Comparison of ENCODE assay signal across 8 cellular contexts in the genomic region with DNA sequence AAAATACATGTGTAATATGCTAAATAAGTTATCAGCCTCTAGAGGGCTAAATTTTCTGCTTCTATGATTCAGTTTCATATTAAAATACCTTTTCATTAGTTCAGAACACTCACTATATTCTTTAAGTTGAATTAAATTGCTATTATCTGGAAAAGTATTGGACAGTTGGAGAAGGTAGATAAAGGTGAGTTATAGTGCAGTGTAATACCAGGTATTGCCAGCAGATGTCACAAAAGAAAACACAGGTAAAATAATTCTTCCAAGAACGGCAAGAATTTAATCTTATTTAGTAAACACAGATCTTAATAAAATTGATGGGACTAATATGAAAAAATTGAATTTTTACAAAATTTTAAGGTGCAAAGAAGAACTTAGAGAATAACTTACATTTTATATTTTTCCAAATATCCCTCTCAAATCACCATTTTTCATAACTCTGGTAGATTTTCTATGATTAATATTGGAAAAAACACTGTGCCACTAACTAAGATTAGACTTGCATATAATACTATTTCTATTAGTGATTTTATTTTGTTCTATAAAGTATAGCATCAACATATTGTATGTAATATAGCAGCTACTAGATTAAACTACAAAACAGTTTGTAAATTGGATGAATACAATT. TPM values are rescaled to one million over a fixed set of nuclear protein-coding genes. Genes with fewer than 3 reads are reported as not detected.
DNase-seq lines count a peak whose midpoint lies in the region; ATAC-seq, FAIRE-seq and TF ChIP-seq lines count a peak whose summit lies in the region.

No MANE protein-coding gene starts in this region.

- no peak for FAIRE-seq in urothelium cell line (lab: Jason Lieb, UNC)

- peaks cover 0 to 41% (median 9%) of the 10 kb centered on the region in 9 donors for H3K27me3 ChIP-seq in heart left ventricle

- H3K4me3 ChIP-seq in heart left ventricle: no peak overlapping the region
- H3K4me3 ChIP-seq in fibroblast of the aortic adventitia (ENCODE audit: low read depth, low read length): no peak overlapping the region

- intact Hi-C loops in heart left ventricle (cut with DNase I): loop anchor here in 8 of 10 donors (2.0 to 10.0 kb wide), 7 partner anchors 56 to 1824 kb away; no protein-coding TSS in a partner anchor
- intact Hi-C loops in cardiac septum (cut with DNase I): loop anchor here (10.0 kb wide), 2 partner anchors 1064 to 1824 kb away; no protein-coding TSS in a partner anchor

- H3K4me1 ChIP-seq in heart left ventricle: no peaks in the 10 kb centered on the region

- ATAC-seq in heart left ventricle (no peak), HG03378 (IDR thresholded peaks at IDR 0.05; ENCODE audit: unreplicated experiment) (no peak)

- 11 to 15% (median 14%) methylated on average over 1 of the region's 1 CpG for WGBS in heart left ventricle, 4 donors

- DNase-seq in heart left ventricle (no peak), cardiac septum (ENCODE audit: low spot score) (no peak), OCI-M1 (lab: John Stamatoyannopoulos, UW) (peak; percentile 33), fibroblast of the aortic adventitia (ENCODE audit: low read depth) (peak; percentile 15), urothelium cell line (ENCODE audit: low spot score) (peak; percentile 11), dedifferentiated amniotic fluid mesenchymal stem cell (ENCODE audit: extremely low spot score) (no peak)
- DNase-seq in activated T-cell treated with anti-CD3 and anti-CD28 coated beads, Interleukin-2, amount 50 U/mL, for 1 hour: no peak

- TF ChIP-seq CTCF in heart left ventricle (IDR thresholded peaks at IDR 0.05) (peak; percentile 42 to 74 (median 60)), fibroblast of the aortic adventitia (IDR thresholded peaks at IDR 0.05; ENCODE audit: insufficient read depth, low read length) (peak; percentile 70)

- H3K9me3 ChIP-seq in heart left ventricle: peaks cover 0 to 18% (median 0%) of the 10 kb centered on the region in 12 donors

- no peak overlapping the region for H3K27ac ChIP-seq in heart left ventricle

- H3K36me3 ChIP-seq in heart left ventricle: no peaks in the 10 kb centered on the region

- no peak for TF ChIP-seq POLR2A in heart left ventricle (IDR thresholded peaks at IDR 0.05)

RNA-seq across cellular contexts. Expression of gene LRRC4C, which starts 1.7 kb away (rescaled TPM):
- total RNA-seq in heart left ventricle (1 to 10 TPM in 1 of 9 donors, under 1 TPM in 7, not detected in 1; 0.31 to 1.2 (median 0.60) TPM), cardiac septum (0.43 TPM), fibroblast of the aortic adventitia (ENCODE audit: low replicate concordance) (0.08 and 0.27 TPM in 2 replicates)
- under 1 TPM; 0.08 to 0.11 TPM for polyA plus RNA-seq in heart left ventricle

Comparison
In these comparisons a context has a peak if more than half of its experiments do, and no peak if none do; other contexts are left out.
1. DNase-seq: peak in OCI-M1 (single experiment), fibroblast of the aortic adventitia (single experiment) and urothelium cell line (single experiment); none in heart left ventricle (0 of 5), cardiac septum (single experiment), dedifferentiated amniotic fluid mesenchymal stem cell (single experiment) and activated T-cell treated with anti-CD3 and anti-CD28 coated beads, Interleukin-2, amount 50 U/mL, for 1 hour (single experiment).